Comparison of ENCODE assay signal across 9 cellular contexts in the genomic region with DNA sequence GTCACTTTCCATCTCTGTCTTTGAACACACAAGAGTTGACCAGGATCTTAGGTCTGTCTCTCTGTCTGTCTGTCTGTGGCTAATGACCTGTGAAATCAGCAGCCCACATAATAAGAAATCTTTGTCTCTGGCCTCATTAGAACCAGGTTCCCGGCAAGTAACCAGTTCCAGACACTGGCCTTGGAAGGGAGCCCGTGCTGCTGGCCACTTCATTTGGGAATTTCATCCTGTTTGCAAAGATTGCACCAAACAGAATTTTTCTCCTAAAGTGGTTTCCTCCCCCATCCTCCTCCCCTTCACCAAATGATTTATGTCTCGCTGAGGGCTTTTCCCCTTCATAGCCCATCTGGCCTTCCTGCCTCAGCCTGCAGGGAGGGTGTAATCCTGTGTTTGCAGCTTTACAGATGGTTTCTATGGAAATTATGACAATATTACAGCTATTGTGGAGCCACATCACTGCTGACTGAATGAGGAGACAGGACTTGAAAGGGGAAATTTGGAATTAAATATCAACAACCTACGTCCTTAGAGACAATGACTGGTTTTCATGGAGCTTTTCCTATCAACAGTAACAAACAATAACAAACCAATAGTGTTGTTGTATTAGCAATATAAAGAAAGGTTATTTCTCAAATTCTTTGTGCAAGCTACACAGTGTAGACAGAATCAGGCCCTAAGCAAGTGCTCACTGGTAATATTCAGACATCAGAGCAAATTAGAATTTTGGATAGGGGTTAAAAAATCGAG. TPM values are rescaled to one million over a fixed set of nuclear protein-coding genes. Genes with fewer than 3 reads are reported as not detected.
DNase-seq lines count a peak whose midpoint lies in the region; ATAC-seq and TF ChIP-seq lines count a peak whose summit lies in the region.
"Had no signal": no experiment of that assay in that cellular context is flagged by ENCODE, and none has a peak within 500 bp of the region (broad histone marks: within the 10 kb centered on the region; RNA-seq: fewer than 3 reads in every experiment).

No MANE protein-coding gene starts in this region.

- TF ChIP-seq POLR2A in adrenal gland (IDR thresholded peaks at IDR 0.05) = no peak

- no peaks in the 10 kb centered on the region for H3K79me1 ChIP-seq in neuronal stem cell (ENCODE audit: low read depth, low read length)

- WGBS in adrenal gland, 4 donors = 38 to 49% (median 40%) methylated on average over 5 of the region's 5 CpGs
- WGBS in neuronal stem cell (ENCODE audit: extremely low coverage in 2 of 2, insufficient read length in 2 of 2, insufficient replicate concordance in 1 of 2), 2 donors = no CpG with 5 or more reads among the region's 5 CpGs

- H3K4me3 ChIP-seq in adrenal gland = no peak overlapping the region
- H3K4me3 ChIP-seq in kidney epithelial cell (ENCODE audit: low read depth, low read length) = no peak overlapping the region
- H3K4me3 ChIP-seq in tibial artery = no peak overlapping the region
- H3K4me3 ChIP-seq in neuronal stem cell (ENCODE audit: low read length in 2 of 2) = no peak overlapping the region

- H3K27ac ChIP-seq in adrenal gland = no peak overlapping the region
- peak overlapping the region; percentile 61 to 62 for H3K27ac ChIP-seq in tibial artery
- H3K27ac ChIP-seq in neuronal stem cell (replicated peaks; ENCODE audit: low read length) = no peak overlapping the region
- H3K27ac ChIP-seq: neutrophil had no signal

- DNase-seq in Right ventricle myocardium inferior (ENCODE audit: missing footprints) = peak; percentile 73
- DNase-seq in cardiac septum (ENCODE audit: low spot score) = no peak
- peak in 4 of 7 donors; percentile 5 to 63 (median 18) for DNase-seq in adrenal gland
- peak; percentile 82 for DNase-seq in kidney epithelial cell (ENCODE audit: low read depth)
- DNase-seq in tibial artery = peak; percentile 71 to 85
- DNase-seq in RPMI8226 = no peak
- DNase-seq in neuronal stem cell (ENCODE audit: low spot score) = no peak
- DNase-seq in CD1c-positive myeloid dendritic cell (ENCODE audit: extremely low spot score) = no peak

- H3K14ac ChIP-seq in neuronal stem cell (ENCODE audit: low read length) = no peak overlapping the region

- peak; percentile 72 for ATAC-seq in Right ventricle myocardium inferior

- H2BK5ac ChIP-seq in neuronal stem cell (ENCODE audit: low read length) = no peak overlapping the region

- H3K9ac ChIP-seq in neuronal stem cell (ENCODE audit: low read depth, low read length, poor library complexity) = no peak overlapping the region

- H3K4me2 ChIP-seq in neuronal stem cell (ENCODE audit: insufficient read depth, low read length, poor library complexity, severe bottlenecking) = no peak overlapping the region

- H2BK120ac ChIP-seq in neuronal stem cell (ENCODE audit: low read depth, low read length) = no peak overlapping the region

- no peak overlapping the region for H3K23ac ChIP-seq in neuronal stem cell (ENCODE audit: low read depth, low read length, poor library complexity)

- no peak overlapping the region for H3K18ac ChIP-seq in neuronal stem cell (ENCODE audit: low read length)

- no peak overlapping the region for H2AK5ac ChIP-seq in neuronal stem cell (ENCODE audit: low read depth, low read length)

- no peak overlapping the region for H4K91ac ChIP-seq in neuronal stem cell (ENCODE audit: low read depth, low read length, poor library complexity)

- no peak overlapping the region for H2BK15ac ChIP-seq in neuronal stem cell (ENCODE audit: low read length)

- intact Hi-C loops in Right ventricle myocardium inferior (cut with DNase I) (no loop called here), cardiac septum (cut with DNase I) (no loop called here), adrenal gland (cut with DNase I) (no loop called here), tibial artery (cut with DNase I; ENCODE audit: low total_unique reads) (no loop called here)

- H3K4me1 ChIP-seq in adrenal gland (replicated peaks in 1 of 2) = no peaks in the 10 kb centered on the region
- peaks cover 0 to 41% (median 18%) of the 10 kb centered on the region in 4 donors for H3K4me1 ChIP-seq in tibial artery
- peaks cover 2 to 4% of the 10 kb centered on the region in 2 donors for H3K4me1 ChIP-seq in neuronal stem cell (ENCODE audit: control insufficient read depth in 2 of 2, insufficient read depth in 1 of 2, low read depth in 1 of 2, low read length in 2 of 2)

- H4K8ac ChIP-seq in neuronal stem cell (ENCODE audit: low read depth, low read length) = no peak overlapping the region

- H3K36me3 ChIP-seq in adrenal gland (replicated peaks in 1 of 2) (no peaks in the 10 kb centered on the region), kidney epithelial cell (ENCODE audit: control insufficient read depth, insufficient read depth, low read length) (no peaks in the 10 kb centered on the region), tibial artery (no peaks in the 10 kb centered on the region), neuronal stem cell (replicated peaks in 1 of 2; ENCODE audit: control insufficient read depth in 2 of 2, insufficient read depth in 2 of 2, low read length in 2 of 2) (peaks cover 0 to 28% of the 10 kb centered on the region in 2 donors)
- H3K36me3 ChIP-seq: neutrophil had no signal

- no peaks in the 10 kb centered on the region for H3K9me3 ChIP-seq in adrenal gland (replicated peaks in 1 of 3)
- no peaks in the 10 kb centered on the region for H3K9me3 ChIP-seq in tibial artery
- peaks cover 0 to 3% of the 10 kb centered on the region in 2 donors for H3K9me3 ChIP-seq in neuronal stem cell (replicated peaks in 1 of 2; ENCODE audit: control insufficient read depth in 2 of 2, insufficient read depth in 1 of 2, low read depth in 1 of 2, low read length in 2 of 2)
- H3K9me3 ChIP-seq: neutrophil had no signal

- no peak for TF ChIP-seq CTCF in adrenal gland (IDR thresholded peaks at IDR 0.05)
- no peak for TF ChIP-seq CTCF in kidney epithelial cell (IDR thresholded peaks at IDR 0.05; ENCODE audit: insufficient read depth, low read length, poor library complexity, severe bottlenecking)
- no peak for TF ChIP-seq CTCF in tibial artery (IDR thresholded peaks at IDR 0.05)

- H2BK12ac ChIP-seq in neuronal stem cell (ENCODE audit: low read length) = no peak overlapping the region

- no peaks in the 10 kb centered on the region for H3K27me3 ChIP-seq in adrenal gland
- no peaks in the 10 kb centered on the region for H3K27me3 ChIP-seq in kidney epithelial cell (ENCODE audit: control insufficient read depth, insufficient read depth, low read length)
- H3K27me3 ChIP-seq in tibial artery = no peaks in the 10 kb centered on the region
- H3K27me3 ChIP-seq in neuronal stem cell (ENCODE audit: control insufficient read depth in 3 of 3, insufficient read depth in 3 of 3, low read depth in 1 of 3, low read length in 3 of 3) = no peaks in the 10 kb centered on the region

- no peak overlapping the region for H3K4ac ChIP-seq in neuronal stem cell (ENCODE audit: low read length)

- no peak overlapping the region for H2AFZ ChIP-seq in neuronal stem cell (ENCODE audit: low read length)

RNA-seq across cellular contexts. Expression of a gene that starts 25.7 kb away (rescaled TPM):
- total RNA-seq in Right ventricle myocardium inferior (22.1 TPM), cardiac septum (51.1 TPM), adrenal gland (10 to 100 TPM in 5 of 8 donors, 1 to 10 TPM in 3; 3.5 to 23.2 (median 11.5) TPM), kidney epithelial cell (39.4 and 42.4 TPM in 2 replicates)
- 10 to 100 TPM; 12.7 to 23.2 (median 13.6) TPM for polyA plus RNA-seq in adrenal gland
- polyA plus RNA-seq in neuronal stem cell (2013, experiment 1 of 2) = 143 TPM
- polyA plus RNA-seq in neuronal stem cell (2013, experiment 2 of 2) = 143 TPM

Comparison
In these comparisons a context has a peak if more than half of its experiments do, and no peak if none do; other contexts are left out.
1. DNase-seq: peak in Right ventricle myocardium inferior (single experiment), adrenal gland (4 of 7), kidney epithelial cell (single experiment) and tibial artery (2 of 2); none in cardiac septum (single experiment), RPMI8226 (single experiment), neuronal stem cell (single experiment) and CD1c-positive myeloid dendritic cell (single experiment).
2. H3K27ac ChIP-seq: peak in tibial artery (2 of 2); none in adrenal gland (0 of 5) and neuronal stem cell (single experiment).